ENCODE assay signal across 1 cellular context in genomic region chr5:78320461-78320860, GRCh38.
TF ChIP-seq lines count a peak whose summit lies in the region.

No MANE protein-coding gene starts in this region.

TF ChIP-seq in IMR-90, 13 proteins besides CTCF, POLR2A, EP300 and RAD21:
- TF ChIP-seq NFE2L2 (IDR thresholded peaks at IDR 0.05; ENCODE audit: low read depth, low read length) (no peak), CHD1 (IDR thresholded peaks at IDR 0.05; ENCODE audit: low read depth, low read length) (no peak), SMC3 (IDR thresholded peaks at IDR 0.05; ENCODE audit: low read depth, low read length) (peak; percentile 73), BHLHE40 (IDR thresholded peaks at IDR 0.05; ENCODE audit: low read depth, low read length) (no peak), RFX5 (IDR thresholded peaks at IDR 0.05; ENCODE audit: low read depth, low read length) (no peak), USF2 (IDR thresholded peaks at IDR 0.05; ENCODE audit: low read depth, low read length) (no peak)
